10 cellular contexts compared by ENCODE assay signal in the genomic region with DNA sequence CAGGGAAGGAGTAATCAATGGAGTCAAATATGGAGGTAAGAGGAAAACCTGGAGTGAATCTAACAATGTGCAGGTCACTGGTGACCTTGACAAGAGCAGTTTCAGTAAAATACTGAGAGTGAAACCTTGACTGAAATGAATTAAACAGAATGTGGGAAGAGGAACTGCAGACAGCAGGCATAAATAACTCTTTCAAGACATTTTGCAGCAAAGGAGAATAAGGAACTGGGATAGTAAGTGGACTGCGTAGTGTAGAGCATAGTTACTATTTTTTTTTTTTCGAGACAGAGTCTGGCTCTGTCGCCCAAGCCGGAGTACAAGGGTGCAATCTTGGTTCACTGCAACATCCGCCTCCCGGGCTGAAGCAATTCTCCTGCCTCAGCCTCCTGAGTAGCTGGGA. TPM values are rescaled to one million over a fixed set of nuclear protein-coding genes. Genes with fewer than 3 reads are reported as not detected.
DNase-seq lines count a peak whose midpoint lies in the region; ATAC-seq and TF ChIP-seq lines count a peak whose summit lies in the region.
"Had no signal": no experiment of that assay in that cellular context is flagged by ENCODE, and none has a peak within 500 bp of the region (broad histone marks: within the 10 kb centered on the region; RNA-seq: fewer than 3 reads in every experiment).

No MANE protein-coding gene starts in this region.

- no peak for DNase-seq in stimulated activated naive CD8-positive, alpha-beta T cell treated with anti-CD3 and anti-CD28 coated beads, Interleukin-15, Interleukin-2, amounts not matched to agents 100 U/mL and 50 U/mL, for 24 hours
- DNase-seq in SKM-1 treated with dmso at 0.1 percent for 144 hours (lab: John Stamatoyannopoulos, UW; ENCODE audit: unreplicated experiment) (peak; percentile 75), GM23248 (no peak), hepatocyte (ENCODE audit: low spot score) (no peak), nucleus accumbens (lab: John Stamatoyannopoulos, UW) (no peak)
- DNase-seq: AML-193, SHP77 treated with DMSO at 0.1 percent for 48 hours had no signal

- no peaks in the 10 kb centered on the region for H3K79me2 ChIP-seq in GM23248 (ENCODE audit: insufficient read depth)
- H3K79me2 ChIP-seq in hepatocyte, result no peaks in the 10 kb centered on the region

- H3K27me3 ChIP-seq in GM23248 (replicated peaks; ENCODE audit: insufficient read depth), result no peaks in the 10 kb centered on the region
- H3K27me3 ChIP-seq in hepatocyte, result no peaks in the 10 kb centered on the region

- H3K9me3 ChIP-seq in GM23248 (ENCODE audit: low read depth) (no peaks in the 10 kb centered on the region), hepatocyte (ENCODE audit: low read depth) (no peaks in the 10 kb centered on the region)

- H3K27ac Mint-ChIP-seq in stimulated activated naive CD8-positive, alpha-beta T cell treated with anti-CD3 and anti-CD28 coated beads, Interleukin-15, Interleukin-2, amounts not matched to agents 100 ng/mL and 50 ng/mL, for 24 hours, result peak overlapping the region; percentile 61

- TF ChIP-seq CTCF in hepatocyte (IDR thresholded peaks at IDR 0.05; ENCODE audit: poor library complexity), result no peak

- no peak overlapping the region for H3K4me2 ChIP-seq in GM23248 (ENCODE audit: unreplicated experiment)
- no peak overlapping the region for H3K4me2 ChIP-seq in hepatocyte

- peaks cover 38% of the 10 kb centered on the region for H3K4me1 Mint-ChIP-seq in stimulated activated naive CD8-positive, alpha-beta T cell treated with anti-CD3 and anti-CD28 coated beads, Interleukin-15, Interleukin-2, amounts not matched to agents 100 ng/mL and 50 ng/mL, for 24 hours (ENCODE audit: low read depth)

- H3K36me3 ChIP-seq in GM23248 (ENCODE audit: low read depth) (peaks cover 3% of the 10 kb centered on the region; the same call in 1 of the 2 replicates), hepatocyte (replicated peaks; ENCODE audit: insufficient read depth, low read depth) (no peaks in the 10 kb centered on the region)

- H3K27me3 Mint-ChIP-seq in stimulated activated naive CD8-positive, alpha-beta T cell treated with anti-CD3 and anti-CD28 coated beads, Interleukin-15, Interleukin-2, amounts not matched to agents 100 ng/mL and 50 ng/mL, for 24 hours, result no peaks in the 10 kb centered on the region

- in situ Hi-C loops in GM23248 (cut with MboI), result no loop called here

- no peak overlapping the region for H3K9ac ChIP-seq in GM23248

- H3K4me1 ChIP-seq in GM23248 (ENCODE audit: insufficient read depth), result no peaks in the 10 kb centered on the region
- H3K4me1 ChIP-seq in hepatocyte (ENCODE audit: insufficient read depth), result no peaks in the 10 kb centered on the region

- no peak overlapping the region for H3K4me3 Mint-ChIP-seq in stimulated activated naive CD8-positive, alpha-beta T cell treated with anti-CD3 and anti-CD28 coated beads, Interleukin-15, Interleukin-2, amounts not matched to agents 100 ng/mL and 50 ng/mL, for 24 hours

- no peaks in the 10 kb centered on the region for H3K9me2 ChIP-seq in GM23248 (ENCODE audit: insufficient read depth)
- H3K9me2 ChIP-seq in hepatocyte (replicated peaks; ENCODE audit: insufficient read depth), result no peaks in the 10 kb centered on the region

- no peak overlapping the region for H2AFZ ChIP-seq in GM23248
- H2AFZ ChIP-seq in hepatocyte, result no peak overlapping the region

- H3K9me3 Mint-ChIP-seq in stimulated activated naive CD8-positive, alpha-beta T cell treated with anti-CD3 and anti-CD28 coated beads, Interleukin-15, Interleukin-2, amounts not matched to agents 100 ng/mL and 50 ng/mL, for 24 hours, result no peaks in the 10 kb centered on the region

- no peaks in the 10 kb centered on the region for H3F3A ChIP-seq in GM23248 (ENCODE audit: insufficient read depth)

- WGBS in GM23248 (ENCODE audit: low coverage in 1 of 2, low lambda C conversion rate in 2 of 2, missing lambda C conversion rate in 2 of 2), 2 experiments, result 98% methylated on average over 6 of the region's 6 CpGs
- 92% methylated on average over 6 of the region's 6 CpGs for WGBS in hepatocyte (ENCODE audit: low lambda C conversion rate, missing lambda C conversion rate)

- H3K27ac ChIP-seq in GM23248, result no peak overlapping the region
- no peak overlapping the region for H3K27ac ChIP-seq in hepatocyte

- no peak for ATAC-seq in stimulated activated naive CD8-positive, alpha-beta T cell treated with anti-CD3 and anti-CD28 coated beads, Interleukin-15, Interleukin-2, amounts not matched to agents 100 U/mL and 50 U/mL, for 24 hours
- ATAC-seq in HG03108 (IDR thresholded peaks at IDR 0.05; ENCODE audit: unreplicated experiment) (peak; percentile 78), GM21723 (IDR thresholded peaks at IDR 0.05; ENCODE audit: unreplicated experiment) (no peak)

- H3K4me3 ChIP-seq in GM23248 (no peak overlapping the region), hepatocyte (no peak overlapping the region)

- H3K36me3 Mint-ChIP-seq in stimulated activated naive CD8-positive, alpha-beta T cell treated with anti-CD3 and anti-CD28 coated beads, Interleukin-15, Interleukin-2, amounts not matched to agents 100 ng/mL and 50 ng/mL, for 24 hours (ENCODE audit: low read depth), result peaks cover 52% of the 10 kb centered on the region

- no peaks in the 10 kb centered on the region for H4K20me1 ChIP-seq in GM23248 (ENCODE audit: insufficient read depth)
- H4K20me1 ChIP-seq in hepatocyte (ENCODE audit: insufficient read depth, poor library complexity, severe bottlenecking), result no peaks in the 10 kb centered on the region

RNA-seq across cellular contexts. Expression of gene RBMX, which starts 24.0 kb away (rescaled TPM):
- total RNA-seq in GM23248 (2014; rRNA removed; shearing (Covaris generic)), result 217 and 254 TPM in 2 replicates
- polyA plus RNA-seq in GM23248 (2016; fragmentation: Nextera tagmentation; extraction: Ambion mirVana), result 78.2 and 82.5 TPM in 2 replicates
- total RNA-seq in hepatocyte, result 253 and 262 TPM in 2 replicates
- 116 and 133 TPM in 2 replicates for polyA plus RNA-seq in hepatocyte
